In the genomic region with DNA sequence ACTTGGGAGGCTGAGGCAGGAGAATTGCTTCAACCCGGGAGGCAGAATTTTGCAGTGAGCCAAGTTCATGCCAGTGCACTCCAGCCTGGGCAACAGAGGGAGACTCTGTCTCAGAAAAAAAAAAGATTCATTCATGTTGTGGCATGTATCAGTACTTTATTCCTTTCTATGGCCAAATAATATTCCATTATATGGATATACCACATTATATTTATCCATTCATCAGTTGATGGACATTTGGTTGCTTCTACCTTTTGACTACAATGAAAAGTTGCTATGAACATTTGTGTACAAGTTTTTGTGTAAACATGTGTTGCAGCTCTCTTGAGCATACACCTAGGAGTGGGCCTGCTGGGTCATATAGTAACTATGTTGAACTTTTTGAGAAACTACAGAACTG, we compare ENCODE assay signal across 31 cellular contexts.
"Had no signal": no experiment of that assay in that cellular context is flagged by ENCODE, and none has a peak within 500 bp of the region (broad histone marks: within the 10 kb centered on the region; RNA-seq: fewer than 3 reads in every experiment).

No MANE protein-coding gene starts in this region.

- DNase-seq: activated effector memory CD4-positive, alpha-beta T cell treated with anti-CD3 and anti-CD28 coated beads, Interleukin-2, amount 50 U/mL, for 16 hours; activated effector memory CD4-positive, alpha-beta T cell treated with Interleukin-2 at 50 U/mL for 16 hours; activated gamma-delta T cell; activated gamma-delta T cell treated with Interleukin-2 at 50 U/mL for 16 hours; activated naive CD4-positive, alpha-beta T cell; activated naive CD4-positive, alpha-beta T cell treated with anti-CD3 and anti-CD28 coated beads for 36 hours; activated naive CD4-positive, alpha-beta T cell treated with anti-CD3 and anti-CD28 coated beads, Interleukin-2, amount 10 ng/mL, durations not matched to agents 7 days and 5 days; activated naive CD4-positive, alpha-beta T cell treated with anti-CD3 and anti-CD28 coated beads, Interleukin-2, amount 50 U/mL, for 16 hours; activated naive CD4-positive, alpha-beta T cell treated with Interleukin-2 at 50 U/mL for 16 hours; activated naive CD8-positive, alpha-beta T cell treated with anti-CD3 and anti-CD28 coated beads for 36 hours; activated naive CD8-positive, alpha-beta T cell treated with anti-CD3 and anti-CD28 coated beads, Interleukin-2, amount 10 ng/mL, durations not matched to agents 7 days and 5 days; activated naive CD8-positive, alpha-beta T cell treated with anti-CD3 and anti-CD28 coated beads, Interleukin-2, amount 50 U/mL, for 24 hours; activated T-cell treated with anti-CD3 and anti-CD28 coated beads, Interleukin-2, amount 50 U/mL, for 24 hours; activated T-cell treated with anti-CD3 and anti-CD28 coated beads, Interleukin-2, amount 50 U/mL, for 4 hours; activated T-cell treated with anti-CD3 and anti-CD28 coated beads, Interleukin-2, amount 50 U/mL, for 48 hours; activated T-cell treated with anti-CD3 and anti-CD28 coated beads, Interleukin-2, amount 50 U/mL, for 72 hours; adrenal gland; amniotic stem cell; amygdala; anterior cingulate cortex; aorta; body of pancreas; brain microvascular endothelial cell; caudate nucleus; central memory CD4-positive, alpha-beta T cell; cerebellar nuclear complex had no signal

- H3K4me1 ChIP-seq: ascending aorta had no signal

- H3K4me3 ChIP-seq: adrenal gland, ascending aorta, body of pancreas, breast epithelium, cardiac muscle cell had no signal

- H3K27me3 ChIP-seq: adrenal gland, ascending aorta, body of pancreas, brain microvascular endothelial cell, breast epithelium, cardiac muscle cell had no signal

- ATAC-seq: activated naive CD4-positive, alpha-beta T cell treated with anti-CD3 and anti-CD28 coated beads, Interleukin-2, amount 50 U/mL, for 72 hours; activated naive CD8-positive, alpha-beta T cell treated with anti-CD3 and anti-CD28 coated beads, Interleukin-2, amount 50 U/mL, for 24 hours; activated T-cell treated with anti-CD3 and anti-CD28 coated beads, Interleukin-2, amount 50 U/mL, for 4 hours; activated T-cell treated with anti-CD3 and anti-CD28 coated beads, Interleukin-2, amount 50 U/mL, for 72 hours; activated T-helper 17 cell treated with anti-CD3 and anti-CD28 coated beads, Interleukin-2, amount 50 U/mL, for 72 hours; body of pancreas had no signal

- H3K9me3 ChIP-seq: adrenal gland, ascending aorta, body of pancreas, breast epithelium had no signal

- H3K36me3 ChIP-seq: adrenal gland, ascending aorta, brain microvascular endothelial cell, breast epithelium, cardiac muscle cell had no signal

- H3K27ac ChIP-seq: adrenal gland, ascending aorta, body of pancreas, brain microvascular endothelial cell, breast epithelium, cardiac muscle cell had no signal
